ENCODE assay signal across 16 cellular contexts in the genomic region with DNA sequence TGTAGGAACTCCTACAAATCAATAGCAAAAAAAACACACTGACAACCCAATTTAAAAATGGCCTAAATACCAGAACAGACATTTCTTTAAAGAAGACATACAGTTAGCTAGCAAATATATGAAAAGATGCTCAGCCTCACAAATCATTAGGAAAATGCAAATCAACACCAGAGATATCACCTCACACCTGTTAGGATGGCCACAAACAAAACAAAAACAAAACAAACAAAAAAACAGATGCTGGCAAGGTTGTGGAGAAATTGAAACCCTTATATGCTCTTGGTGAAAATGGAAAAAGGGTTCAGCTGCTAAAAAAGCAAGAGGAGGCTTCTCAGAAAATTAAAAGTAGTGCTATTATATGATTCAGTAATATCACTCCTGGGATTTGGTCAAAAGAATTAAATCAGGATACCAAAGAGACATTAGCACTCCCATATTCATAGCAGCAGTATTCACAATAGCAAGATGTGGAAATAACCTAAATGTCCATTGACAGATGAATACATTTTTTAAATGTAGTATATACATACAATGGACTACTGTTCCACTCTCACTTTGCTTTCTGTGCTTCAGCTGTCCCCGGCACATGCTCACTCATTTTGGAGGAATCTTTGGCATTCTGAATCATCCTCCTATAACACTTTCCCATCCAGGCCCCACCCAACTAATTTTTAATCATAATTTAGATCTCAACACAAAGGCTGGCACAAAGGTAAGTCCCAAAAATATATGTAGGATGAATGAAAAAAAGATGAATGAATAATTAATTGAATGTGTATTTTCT.
A peak's percentile ranks its signal among the peaks of the same experiment; 100 is the strongest.
DNase-seq lines count a peak whose midpoint lies in the region.
"Had no signal": no experiment of that assay in that cellular context is flagged by ENCODE, and none has a peak within 500 bp of the region (broad histone marks: within the 10 kb centered on the region; RNA-seq: fewer than 3 reads in every experiment).

No MANE protein-coding gene starts in this region.

- no peak overlapping the region for H3K27ac ChIP-seq in substantia nigra (ENCODE audit: low read depth, low read length, poor library complexity, severe bottlenecking)
- H3K27ac ChIP-seq: neutrophil had no signal

- DNase-seq in COLO829 (ENCODE audit: low spot score) (peak; percentile 20), HS-27A (ENCODE audit: low read depth) (peak; percentile 58), SW480 (ENCODE audit: low spot score) (peak; percentile 20), hepatic stellate cell (ENCODE audit: low spot score) (peak; percentile 4), epidermal melanocyte (ENCODE audit: insufficient read length, low spot score) (no peak), substantia nigra (lab: John Stamatoyannopoulos, UW) (no peak), NCI-H510A treated with DMSO at 0.1 percent for 48 hours (lab: John Stamatoyannopoulos, UW) (no peak)
- no peak for DNase-seq in NK-92 treated with Interleukin-12 subunit alpha and Interleukin-12 subunit beta, amount 100 ng/mL, for 24 hours (lab: John Stamatoyannopoulos, UW)
- DNase-seq: activated naive CD4-positive, alpha-beta T cell; effector CD4-positive, alpha-beta T cell; H7; KBM-7; NCI-H1417; NCI-H446 treated with DMSO at 0.1 percent for 48 hours; OCI-M1 had no signal

Comparison
In these comparisons a context has a peak if more than half of its experiments do, and no peak if none do; other contexts are left out.
1. DNase-seq: peak in COLO829 (single experiment), HS-27A (single experiment), SW480 (single experiment) and hepatic stellate cell (single experiment); none in epidermal melanocyte (single experiment), substantia nigra (0 of 49), NK-92 treated with Interleukin-12 subunit alpha and Interleukin-12 subunit beta, amount 100 ng/mL, for 24 hours (single experiment) and NCI-H510A treated with DMSO at 0.1 percent for 48 hours (single experiment).